Comparison of ENCODE assay signal across 8 cellular contexts in genomic region chr4:99087887-99088484, GRCh38. TPM values are rescaled to one million over a fixed set of nuclear protein-coding genes. Genes with fewer than 3 reads are reported as not detected.
DNase-seq lines count a peak whose midpoint lies in the region; ATAC-seq, FAIRE-seq and TF ChIP-seq lines count a peak whose summit lies in the region.

No MANE protein-coding gene starts in this region.

- H3K9me3 Mint-ChIP-seq in Caco-2 (ENCODE audit: unreplicated experiment) = no peaks in the 10 kb centered on the region

- DNase-seq in Caco-2 = peak; percentile 47 to 51
- peak; percentile 13 for DNase-seq in GM19239 (ENCODE audit: insufficient read length, low spot score)
- peak; percentile 52 for DNase-seq in OCI-LY7 (ENCODE audit: low spot score)
- peak; percentile 53 to 63 for DNase-seq in T47D (ENCODE audit: low read depth in 1 of 2, low spot score in 1 of 2)
- peak; percentile 69 for DNase-seq in retinal pigment epithelial cell (ENCODE audit: low read depth)
- DNase-seq in DMS153 (lab: John Stamatoyannopoulos, UW) = no peak

- H3K27ac ChIP-seq in OCI-LY7 (ENCODE audit: low read depth, low read length, poor library complexity, severe bottlenecking) (peak overlapping the region; percentile 50), iPS-18a (ENCODE audit: low read length) (peak overlapping the region; percentile 83)

- TF ChIP-seq CTCF in Caco-2 (IDR thresholded peaks at IDR 0.05; ENCODE audit: insufficient read depth in 1 of 2, low read depth in 1 of 2, low read length in 1 of 2, severe bottlenecking in 1 of 2, unreplicated experiment in 1 of 2) (no peak), OCI-LY7 (conservative IDR thresholded peaks at IDR 0.05; ENCODE audit: low read length) (no peak), retinal pigment epithelial cell (conservative IDR thresholded peaks at IDR 0.05; ENCODE audit: low read depth, low read length) (no peak)

- H2AFZ ChIP-seq in OCI-LY7 (ENCODE audit: low read length) = peak overlapping the region; percentile 74; the same call in 1 of the 2 replicates

- ATAC-seq in HG03196 (IDR thresholded peaks at IDR 0.05; ENCODE audit: unreplicated experiment) = peak; percentile 25

- H3K4me3 ChIP-seq in Caco-2 (ENCODE audit: low read depth, low read length) (peak overlapping the region; percentile 83), OCI-LY7 (ENCODE audit: low read depth, low read length, poor library complexity, severe bottlenecking) (peak overlapping the region; percentile 75), iPS-18a (ENCODE audit: low read length) (peak overlapping the region; percentile 78), retinal pigment epithelial cell (ENCODE audit: low read length) (peak overlapping the region; percentile 75)

- peaks cover 34% of the 10 kb centered on the region for H3K36me3 Mint-ChIP-seq in Caco-2 (ENCODE audit: insufficient read depth, unreplicated experiment)

- CTCF ChIA-PET in Caco-2 (lab: Charles Lee) = interaction anchor here (1.5 to 1.7 kb wide), 2 partner anchors 93 to 375 kb away, joined by 9 to 14 read pairs; partner anchors contain the start of gene METAP1
- CTCF ChIA-PET in OCI-LY7 (lab: Charles Lee; ENCODE audit: unreplicated experiment) = interaction anchor here (0.6 to 0.8 kb wide), 2 partner anchors 93 to 851 kb away, joined by 3 to 6 read pairs; partner anchors contain the start of gene METAP1

- H4K20me1 ChIP-seq in OCI-LY7 (ENCODE audit: insufficient read depth, low read length) = no peaks in the 10 kb centered on the region

- H3K4me1 Mint-ChIP-seq in Caco-2 (ENCODE audit: low read depth, unreplicated experiment) = peaks cover 29% of the 10 kb centered on the region

- no peaks in the 10 kb centered on the region for H3K9me2 ChIP-seq in OCI-LY7 (ENCODE audit: insufficient read depth, low read length)

- BruUV-seq in Caco-2 (replicated peaks; lab: Mats Ljungman, UMichigan) (TSS peak; percentile 70), OCI-LY7 (replicated peaks; lab: Mats Ljungman, UMichigan) (TSS peak; percentile 75)

- FAIRE-seq in GM19239 (lab: Jason Lieb, UNC) = peak; percentile 67

- H3K27me3 Mint-ChIP-seq in Caco-2 (ENCODE audit: insufficient read depth, unreplicated experiment) = no peaks in the 10 kb centered on the region

- POLR2A ChIA-PET in Caco-2 (lab: Charles Lee) (interaction anchor here (0.6 to 1.5 kb wide), 3 partner anchors 93 to 159 kb away, joined by 3 to 27 read pairs (median 8); partner anchors contain the start of genes ADH6, EIF4E and METAP1), OCI-LY7 (lab: Charles Lee) (interaction anchor here (0.6 to 2.5 kb wide), 18 partner anchors 8 to 862 kb away, joined by 3 to 20 read pairs (median 4); partner anchors contain the start of genes DAPP1, H2AZ1 and METAP1)

- in situ Hi-C loops in T47D (cut with HindIII; ENCODE audit: low pct_unique_long_range_greater_than_20kb, low sequenced_read_pairs) = no loop called here

- peak overlapping the region; percentile 98 for H3K4me3 Mint-ChIP-seq in Caco-2 (ENCODE audit: unreplicated experiment)

- peak overlapping the region; percentile 72 for H3K4me2 ChIP-seq in OCI-LY7 (ENCODE audit: low read length)

- H3K36me3 ChIP-seq in Caco-2 (ENCODE audit: control insufficient read depth, insufficient read depth, low read length) = peaks cover 5% of the 10 kb centered on the region; the same call in 1 of the 2 replicates
- peaks cover 26% of the 10 kb centered on the region for H3K36me3 ChIP-seq in OCI-LY7 (ENCODE audit: insufficient read depth, low read length)
- H3K36me3 ChIP-seq in iPS-18a (ENCODE audit: control insufficient read depth, low read depth, low read length) = peaks cover 27% of the 10 kb centered on the region

- H3K27me3 ChIP-seq in Caco-2 (replicated peaks; ENCODE audit: control insufficient read depth, insufficient read depth, low read length) = no peaks in the 10 kb centered on the region
- no peaks in the 10 kb centered on the region for H3K27me3 ChIP-seq in iPS-18a (ENCODE audit: control insufficient read depth, insufficient read depth, low read length)

- intact Hi-C loops in Caco-2 (cut with micrococcal nuclease; ENCODE audit: unreplicated experiment) = no loop called here
- intact Hi-C loops in OCI-LY7 (cut with micrococcal nuclease; ENCODE audit: unreplicated experiment) = loop anchor here (1.0 to 10.0 kb wide), 6 partner anchors 93 to 943 kb away; partner anchors contain the start of genes EIF4E, H2AZ1, METAP1 and RAP1GDS1

- peak overlapping the region; percentile 81 for H3K9ac ChIP-seq in iPS-18a (ENCODE audit: low read length)

- H3K4me1 ChIP-seq in Caco-2 (peaks cover 13% of the 10 kb centered on the region), OCI-LY7 (ENCODE audit: insufficient read depth, low read length, poor library complexity, severe bottlenecking) (peaks cover 23% of the 10 kb centered on the region), iPS-18a (ENCODE audit: control insufficient read depth, low read depth, low read length) (peaks cover 17% of the 10 kb centered on the region)

- H3K9me3 ChIP-seq in Caco-2 (no peaks in the 10 kb centered on the region), OCI-LY7 (ENCODE audit: low read length) (no peaks in the 10 kb centered on the region), iPS-18a (ENCODE audit: control insufficient read depth, low read depth, low read length) (no peaks in the 10 kb centered on the region)

- peak overlapping the region; percentile 98 for H3K27ac Mint-ChIP-seq in Caco-2 (ENCODE audit: unreplicated experiment)

- H3K79me2 ChIP-seq in OCI-LY7 (ENCODE audit: insufficient read depth, low read depth, low read length) = peaks cover 34% of the 10 kb centered on the region

RNA-seq across cellular contexts. Expression of gene ADH5, which starts 0.6 kb away (rescaled TPM):
- 144 and 161 TPM in 2 replicates for total RNA-seq in Caco-2 (2022)
- total RNA-seq in OCI-LY7 (2014; rRNA removed; shearing (Covaris generic)) = 50.0 and 62.6 TPM in 2 replicates
- 84.5 and 88.6 TPM in 2 replicates for total RNA-seq in OCI-LY7 (2022)

RNA-seq across cellular contexts. Expression of gene ADH4, which starts 56.1 kb away (rescaled TPM):
- total RNA-seq in Caco-2 (2022) = 2.2 and 2.5 TPM in 2 replicates
- not detected in 2 replicates for total RNA-seq in OCI-LY7 (2014; rRNA removed; shearing (Covaris generic))
- not detected in 2 replicates for total RNA-seq in OCI-LY7 (2022)
